In genomic region chr5:9820696-9821449, GRCh38 we compare ENCODE assay signal across 1 cellular context.
TF ChIP-seq lines count a peak whose summit lies in the region.

No MANE protein-coding gene starts in this region.

TF ChIP-seq in IMR-90, 13 proteins besides CTCF, POLR2A, EP300 and RAD21 (continued from another document):
- TF ChIP-seq ELK1 (IDR thresholded peaks at IDR 0.05; ENCODE audit: borderline replicate concordance, low read depth, low read length) (no peak), MXI1 (IDR thresholded peaks at IDR 0.05; ENCODE audit: borderline replicate concordance, low read depth, low read length) (no peak), NFE2L2 (IDR thresholded peaks at IDR 0.05; ENCODE audit: low read depth, low read length) (no peak), SMC3 (IDR thresholded peaks at IDR 0.05; ENCODE audit: low read depth, low read length) (no peak), RCOR1 (IDR thresholded peaks at IDR 0.05; ENCODE audit: insufficient replicate concordance, low read length) (no peak), USF2 (IDR thresholded peaks at IDR 0.05; ENCODE audit: low read depth, low read length) (no peak), FOS (IDR thresholded peaks at IDR 0.05; ENCODE audit: low read depth, low read length) (no peak), RFX5 (IDR thresholded peaks at IDR 0.05; ENCODE audit: low read depth, low read length) (no peak), CEBPB (IDR thresholded peaks at IDR 0.05; ENCODE audit: low read depth, low read length) (no peak), BHLHE40 (IDR thresholded peaks at IDR 0.05; ENCODE audit: low read depth, low read length) (no peak), MAZ (IDR thresholded peaks at IDR 0.05; ENCODE audit: borderline replicate concordance, low read depth, low read length) (no peak), MAFK (IDR thresholded peaks at IDR 0.05; ENCODE audit: low read depth, low read length) (no peak)
